ENCODE assay signal across 22 cellular contexts in the genomic region with DNA sequence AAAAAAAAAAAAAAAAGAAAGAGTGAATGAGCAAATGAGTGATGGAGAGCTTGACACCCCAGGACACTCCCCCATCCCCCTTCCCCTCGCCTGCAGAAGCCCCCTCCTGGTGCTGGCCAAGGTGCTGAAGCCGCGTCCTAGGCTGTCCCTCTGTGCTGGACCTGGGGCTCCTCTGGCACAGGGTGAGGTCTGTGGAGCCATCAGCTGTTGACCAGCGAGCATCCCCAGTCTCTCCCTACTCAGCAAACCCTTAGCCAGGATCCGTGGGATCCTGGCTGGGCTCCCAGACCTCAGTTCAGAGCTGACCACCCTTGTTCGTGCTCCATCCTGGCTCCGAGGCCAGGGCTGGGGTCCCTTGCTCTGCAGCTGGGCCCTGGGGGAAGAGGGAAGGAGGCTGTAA. TPM values are rescaled to one million over a fixed set of nuclear protein-coding genes. Genes with fewer than 3 reads are reported as not detected.
DNase-seq lines count a peak whose midpoint lies in the region; ATAC-seq and TF ChIP-seq lines count a peak whose summit lies in the region.
"Had no signal": no experiment of that assay in that cellular context is flagged by ENCODE, and none has a peak within 500 bp of the region (broad histone marks: within the 10 kb centered on the region; RNA-seq: fewer than 3 reads in every experiment).

No MANE protein-coding gene starts in this region.

- H3K36me3 Mint-ChIP-seq in stimulated activated effector memory CD8-positive, alpha-beta T cell treated with anti-CD3 and anti-CD28 coated beads, Interleukin-12 subunit alpha, Interleukin-12 subunit beta, amount 100 ng/mL, for 72 hours: peaks cover 6% of the 10 kb centered on the region
- H3K36me3 Mint-ChIP-seq in T-cell: no peaks in the 10 kb centered on the region

- ATAC-seq in left cardiac atrium (no peak), lower lobe of right lung (no peak), upper lobe of right lung (no peak), T-cell (replicated peaks in 1 of 4) (no peak)
- no peak for ATAC-seq in stimulated activated effector memory CD8-positive, alpha-beta T cell treated with anti-CD3 and anti-CD28 coated beads, Interleukin-12 subunit alpha, Interleukin-12 subunit beta, amount 100 ng/mL, for 72 hours

- no peak overlapping the region for H3K4me3 Mint-ChIP-seq in stimulated activated effector memory CD8-positive, alpha-beta T cell treated with anti-CD3 and anti-CD28 coated beads, Interleukin-12 subunit alpha, Interleukin-12 subunit beta, amount 100 ng/mL, for 72 hours
- H3K4me3 Mint-ChIP-seq in T-cell: no peak overlapping the region
- H3K4me3 Mint-ChIP-seq: activated CD4-positive, alpha-beta T cell treated with anti-CD3 and anti-CD28 coated beads, Interleukin-2, amount 10 ng/mL, durations not matched to agents 24 days and 14 days had no signal

- peaks cover 11% of the 10 kb centered on the region for H3K9me3 Mint-ChIP-seq in stimulated activated effector memory CD8-positive, alpha-beta T cell treated with anti-CD3 and anti-CD28 coated beads, Interleukin-12 subunit alpha, Interleukin-12 subunit beta, amount 100 ng/mL, for 72 hours
- H3K9me3 Mint-ChIP-seq in T-cell: peaks cover 8 to 15% (median 11%) of the 10 kb centered on the region in 3 donors

- CTCF ChIA-PET in T-cell (lab: Charles Lee): interaction anchor here in 1 of 2 donors (0.7 kb wide), 1 partner anchor 209 kb away, joined by 5 read pairs; no protein-coding TSS in a partner anchor

- H3K36me3 ChIP-seq in lower lobe of right lung (no peaks in the 10 kb centered on the region), upper lobe of right lung (no peaks in the 10 kb centered on the region)
- H3K36me3 ChIP-seq: adrenal gland, neutrophil had no signal

- peak; percentile 18 for DNase-seq in left cardiac atrium
- DNase-seq in cardiac septum (ENCODE audit: low spot score): no peak
- DNase-seq in ecto neural progenitor cell (ENCODE audit: low spot score): peak; percentile 62
- peak; percentile 39 for DNase-seq in lower lobe of right lung
- DNase-seq in upper lobe of right lung: peak; percentile 43
- DNase-seq in stimulated activated effector memory CD8-positive, alpha-beta T cell treated with anti-CD3 and anti-CD28 coated beads, Interleukin-12 subunit alpha, Interleukin-12 subunit beta, amount 100 ng/mL, for 72 hours (ENCODE audit: low spot score in 2 of 2): no peak
- no peak for DNase-seq in DMS153 (lab: John Stamatoyannopoulos, UW)
- no peak for DNase-seq in T-cell
- DNase-seq: ACHN; activated CD4-positive, alpha-beta T cell treated with anti-CD3 and anti-CD28 coated beads, Interleukin-2, amount 10 ng/mL, durations not matched to agents 24 days and 14 days; activated CD8-positive, alpha-beta memory T cell treated with anti-CD3 and anti-CD28 coated beads, Interleukin-2, amount 50 U/mL, for 48 hours; activated gamma-delta T cell; adrenal gland; IMR-90; NCI-H1417 treated with DMSO at 0.1 percent for 48 hours; NCI-H2107; NCI-H510A; NK-92 treated with Interleukin-12 subunit alpha and Interleukin-12 subunit beta, amount 100 ng/mL, for 24 hours had no signal

- peaks cover 7% of the 10 kb centered on the region for H3K4me1 Mint-ChIP-seq in stimulated activated effector memory CD8-positive, alpha-beta T cell treated with anti-CD3 and anti-CD28 coated beads, Interleukin-12 subunit alpha, Interleukin-12 subunit beta, amount 100 ng/mL, for 72 hours
- H3K4me1 Mint-ChIP-seq in T-cell: peaks cover 4 to 10% (median 7%) of the 10 kb centered on the region in 3 donors

- H3K27ac ChIP-seq in lower lobe of right lung (no peak overlapping the region), upper lobe of right lung (no peak overlapping the region)
- H3K27ac ChIP-seq: adrenal gland, C4-2B, neutrophil had no signal

- intact Hi-C loops in left cardiac atrium (cut with DNase I) (loop anchor here (5.0 kb wide), 2 partner anchors 56 to 509 kb away; no protein-coding TSS in a partner anchor), cardiac septum (cut with DNase I) (loop anchor here (5.0 to 10.0 kb wide), 3 partner anchors 36 to 262 kb away; no protein-coding TSS in a partner anchor), lower lobe of right lung (cut with DNase I) (no loop called here), upper lobe of right lung (cut with DNase I) (loop anchor here (10.0 kb wide), 1 partner anchor 432 kb away; no protein-coding TSS in a partner anchor)

- H3K9me3 ChIP-seq in lower lobe of right lung: peaks cover 9% of the 10 kb centered on the region
- peaks cover 5% of the 10 kb centered on the region for H3K9me3 ChIP-seq in upper lobe of right lung
- H3K9me3 ChIP-seq: neutrophil had no signal

- TF ChIP-seq CTCF in lower lobe of right lung (IDR thresholded peaks at IDR 0.05) (no peak), upper lobe of right lung (IDR thresholded peaks at IDR 0.05) (no peak)

- H3K4me3 ChIP-seq in lower lobe of right lung: no peak overlapping the region
- H3K4me3 ChIP-seq in upper lobe of right lung: no peak overlapping the region
- H3K4me3 ChIP-seq: adrenal gland had no signal

- H3K27me3 ChIP-seq in lower lobe of right lung (ENCODE audit: low read depth) (peaks cover 53% of the 10 kb centered on the region), upper lobe of right lung (peaks cover 52% of the 10 kb centered on the region)

- peaks cover 26% of the 10 kb centered on the region for H3K4me1 ChIP-seq in lower lobe of right lung
- H3K4me1 ChIP-seq in upper lobe of right lung: peaks cover 23% of the 10 kb centered on the region

- POLR2A ChIA-PET in T-cell (lab: Charles Lee): interaction anchor here in 1 of 2 donors (0.6 kb wide), 1 partner anchor 294 kb away, joined by 4 read pairs; no protein-coding TSS in a partner anchor

- H3K27me3 Mint-ChIP-seq in T-cell: peaks cover 21 to 65% of the 10 kb centered on the region in 2 donors

- H3K27ac Mint-ChIP-seq in stimulated activated effector memory CD8-positive, alpha-beta T cell treated with anti-CD3 and anti-CD28 coated beads, Interleukin-12 subunit alpha, Interleukin-12 subunit beta, amount 100 ng/mL, for 72 hours: no peak overlapping the region
- no peak overlapping the region for H3K27ac Mint-ChIP-seq in T-cell
- H3K27ac Mint-ChIP-seq: activated CD4-positive, alpha-beta T cell treated with anti-CD3 and anti-CD28 coated beads, Interleukin-2, amount 10 ng/mL, durations not matched to agents 24 days and 14 days had no signal

RNA-seq across cellular contexts. Expression of gene KIF26A, which starts 5.4 kb away (rescaled TPM):
- 1 to 10 TPM; 7.6 to 8.1 TPM for total RNA-seq in left cardiac atrium
- 6.8 TPM for total RNA-seq in cardiac septum
- 4.4 TPM for total RNA-seq in lower lobe of right lung
- total RNA-seq in upper lobe of right lung: 5.9 TPM
- total RNA-seq in T-cell: 1 to 10 TPM in 1 of 5 donors, under 1 TPM in 4; 0.07 to 1.6 (median 0.44) TPM
- total RNA-seq: IMR-90, M059J had no signal

RNA-seq across cellular contexts. Expression of gene ASPG, which starts 47.5 kb away (rescaled TPM):
- 100 to 1,000 TPM in 1 of 2 donors, 10 to 100 TPM in 1; 92.0 to 168 TPM for total RNA-seq in left cardiac atrium
- 4.4 TPM for total RNA-seq in cardiac septum
- total RNA-seq in lower lobe of right lung: 4.6 TPM
- total RNA-seq in upper lobe of right lung: 5.3 TPM
- under 1 TPM in 3 of 5 donors, not detected in 2; 0.26 to 0.57 (median 0.38) TPM for total RNA-seq in T-cell
- total RNA-seq: activated CD4-positive, alpha-beta T cell treated with anti-CD3 and anti-CD28 coated beads, Interleukin-2, amount 10 ng/mL, durations not matched to agents 24 days and 14 days; fibroblast of villous mesenchyme; IMR-90; M059J had no signal

Comparison
In these comparisons a context has a peak if more than half of its experiments do, and no peak if none do; other contexts are left out.
1. DNase-seq: peak in left cardiac atrium (single experiment), ecto neural progenitor cell (single experiment), lower lobe of right lung (single experiment) and upper lobe of right lung (single experiment); none in cardiac septum (single experiment), stimulated activated effector memory CD8-positive, alpha-beta T cell treated with anti-CD3 and anti-CD28 coated beads, Interleukin-12 subunit alpha, Interleukin-12 subunit beta, amount 100 ng/mL, for 72 hours (0 of 2), DMS153 (single experiment) and T-cell (0 of 34).
2. RNA of gene ASPG, which starts 47.5 kb away (total RNA-seq): 92.0 to 168 TPM in left cardiac atrium; 5.3 TPM in upper lobe of right lung (single experiment), 4.6 TPM in lower lobe of right lung (single experiment), 4.4 TPM in cardiac septum (single experiment) and 0.26 to 0.57 TPM in T-cell; every median in the first group is over 10 times any median in the second.